In genomic region chr7:40604601-40605438, GRCh38 we compare ENCODE assay signal across 8 cellular contexts.
DNase-seq lines count a peak whose midpoint lies in the region; ATAC-seq and TF ChIP-seq lines count a peak whose summit lies in the region.

No MANE protein-coding gene starts in this region.

- H3K9me3 Mint-ChIP-seq in glutamatergic neuron (ENCODE audit: unreplicated experiment): no peaks in the 10 kb centered on the region

- H3K27ac Mint-ChIP-seq in glutamatergic neuron (ENCODE audit: unreplicated experiment): no peak overlapping the region

- CTCF ChIA-PET in PC-9 (lab: Charles Lee): no interaction called here

- no TSS peak for BruUV-seq in PC-9 (replicated peaks; lab: Mats Ljungman, UMichigan)

- H3K27ac ChIP-seq in PC-9: no peak overlapping the region

- H3K36me3 ChIP-seq in PC-9 (ENCODE audit: low read depth): no peaks in the 10 kb centered on the region

- peaks cover 7% of the 10 kb centered on the region; the same call in 1 of the 2 replicates for H3K9me3 ChIP-seq in PC-9 (ENCODE audit: insufficient read depth, low read depth)

- H3K9me2 ChIP-seq in PC-9 (ENCODE audit: insufficient read depth): no peaks in the 10 kb centered on the region

- intact Hi-C loops in posterior cingulate gyrus (cut with DNase I): loop anchor here (2.0 to 10.0 kb wide), 2 partner anchors 276 to 370 kb away; no protein-coding TSS in a partner anchor
- intact Hi-C loops in PC-9 (cut with micrococcal nuclease; ENCODE audit: unreplicated experiment): no loop called here

- no peak overlapping the region for H3K4me3 Mint-ChIP-seq in glutamatergic neuron (ENCODE audit: unreplicated experiment)

- DNase-seq in EH (ENCODE audit: low read depth) (peak; percentile 48), UCSD-AML1 (lab: John Stamatoyannopoulos, UW; ENCODE audit: unreplicated experiment) (peak; percentile 36), glutamatergic neuron (peak; percentile 74), posterior cingulate gyrus (peak; percentile 11 to 91 (median 48)), NCI-H2029 treated with DMSO at 0.1 percent for 48 hours (lab: John Stamatoyannopoulos, UW) (no peak), PC-9 (no peak)

- H3K4me1 ChIP-seq in PC-9 (replicated peaks; ENCODE audit: insufficient read depth): no peaks in the 10 kb centered on the region

- H3F3A ChIP-seq in PC-9 (ENCODE audit: insufficient read depth, low read depth): no peaks in the 10 kb centered on the region

- no peak overlapping the region for H3K4me2 ChIP-seq in PC-9

- no peaks in the 10 kb centered on the region for H3K27me3 ChIP-seq in PC-9 (ENCODE audit: insufficient read depth, low read depth)

- no peaks in the 10 kb centered on the region for H3K36me3 Mint-ChIP-seq in glutamatergic neuron (ENCODE audit: unreplicated experiment)

- ATAC-seq in GM19351 (IDR thresholded peaks at IDR 0.05; ENCODE audit: unreplicated experiment) (peak; percentile 95), HG03469 (IDR thresholded peaks at IDR 0.05; ENCODE audit: unreplicated experiment) (peak; percentile 60)

- H3K4me1 Mint-ChIP-seq in glutamatergic neuron (ENCODE audit: low read depth, unreplicated experiment): no peaks in the 10 kb centered on the region

- TF ChIP-seq CTCF in glutamatergic neuron (IDR thresholded peaks at IDR 0.05; ENCODE audit: partially characterized antibody, unreplicated experiment): peak; percentile 65
- TF ChIP-seq CTCF in PC-9 (conservative IDR thresholded peaks at IDR 0.05): no peak

- H3K79me2 ChIP-seq in PC-9 (ENCODE audit: low read depth): no peaks in the 10 kb centered on the region

- no peak overlapping the region for H3K4me3 ChIP-seq in PC-9

- H3K27me3 Mint-ChIP-seq in glutamatergic neuron (ENCODE audit: unreplicated experiment): no peaks in the 10 kb centered on the region

- no peak overlapping the region for H2AFZ ChIP-seq in PC-9

- POLR2A ChIA-PET in PC-9 (lab: Charles Lee; ENCODE audit: unreplicated experiment): no interaction called here

- no peaks in the 10 kb centered on the region for H4K20me1 ChIP-seq in PC-9 (ENCODE audit: insufficient read depth)

Comparison
In these comparisons a context has a peak if more than half of its experiments do, and no peak if none do; other contexts are left out.
1. DNase-seq: peak in EH (single experiment), UCSD-AML1 (single experiment), glutamatergic neuron (single experiment) and posterior cingulate gyrus (10 of 10); none in NCI-H2029 treated with DMSO at 0.1 percent for 48 hours (single experiment) and PC-9 (0 of 2).